8 cellular contexts compared by ENCODE assay signal in genomic region chr17:76540381-76541300, GRCh38. TPM values are rescaled to one million over a fixed set of nuclear protein-coding genes. Genes with fewer than 3 reads are reported as not detected.
A peak's percentile ranks its signal among the peaks of the same experiment; 100 is the strongest.
DNase-seq lines count a peak whose midpoint lies in the region; ATAC-seq lines count a peak whose summit lies in the region.

No MANE protein-coding gene starts in this region.

- peak overlapping the region; percentile 45 for H3K4me3 ChIP-seq in SJCRH30
- peak overlapping the region; percentile 11 for H3K4me3 ChIP-seq in ectodermal cell (ENCODE audit: insufficient read depth, low read depth, low read length)

- H3K4me1 ChIP-seq in SJCRH30 = peaks cover 44% of the 10 kb centered on the region
- peaks cover 44% of the 10 kb centered on the region for H3K4me1 ChIP-seq in ectodermal cell (ENCODE audit: control insufficient read depth, insufficient read depth, low read length)

- 7 to 8% methylated on average over 27 of the region's 27 CpGs for WGBS in ectodermal cell, 2 experiments

- intact Hi-C loops in activated CD4-positive, alpha-beta memory T cell treated with anti-CD3 and anti-CD28 coated beads for 36 hours (cut with micrococcal nuclease) = no loop called here

- H3K27me3 ChIP-seq in SJCRH30 = no peaks in the 10 kb centered on the region
- H3K27me3 ChIP-seq in ectodermal cell (ENCODE audit: control insufficient read depth, insufficient read depth, low read length, poor library complexity, severe bottlenecking) = peaks cover 57% of the 10 kb centered on the region

- H3K9me3 Mint-ChIP-seq in activated CD4-positive, alpha-beta memory T cell treated with anti-CD3 and anti-CD28 coated beads for 36 hours = no peaks in the 10 kb centered on the region
- no peaks in the 10 kb centered on the region for H3K9me3 Mint-ChIP-seq in activated CD4-positive, alpha-beta memory T cell treated with anti-CD3 and anti-CD28 coated beads, Interleukin-2, amount 10 ng/mL, durations not matched to agents 7 days and 5 days
- H3K9me3 Mint-ChIP-seq in stimulated activated memory B cell treated with anti-CD40 and anti-IgM and Interleukin-4, amounts not matched to agents 10 μg/mL and 1 μg/mL and 100 μg/mL, for 72 hours = no peaks in the 10 kb centered on the region

- no peaks in the 10 kb centered on the region for H3K36me3 Mint-ChIP-seq in activated CD4-positive, alpha-beta memory T cell treated with anti-CD3 and anti-CD28 coated beads for 36 hours
- H3K36me3 Mint-ChIP-seq in activated CD4-positive, alpha-beta memory T cell treated with anti-CD3 and anti-CD28 coated beads, Interleukin-2, amount 10 ng/mL, durations not matched to agents 7 days and 5 days (ENCODE audit: low read depth) = no peaks in the 10 kb centered on the region
- H3K36me3 Mint-ChIP-seq in stimulated activated memory B cell treated with anti-CD40 and anti-IgM and Interleukin-4, amounts not matched to agents 10 μg/mL and 1 μg/mL and 100 μg/mL, for 72 hours = no peaks in the 10 kb centered on the region

- H3K36me3 ChIP-seq in SJCRH30 (no peaks in the 10 kb centered on the region), ectodermal cell (ENCODE audit: control insufficient read depth, insufficient read depth, low read length) (no peaks in the 10 kb centered on the region)

- peak; percentile 56 for ATAC-seq in stimulated activated memory B cell treated with anti-CD40 and anti-IgM and Interleukin-4, amounts not matched to agents 10 μg/mL and 1 μg/mL and 100 μg/mL, for 72 hours
- ATAC-seq in HG03442 (IDR thresholded peaks at IDR 0.05; ENCODE audit: unreplicated experiment) = no peak

- H3K27ac ChIP-seq in SJCRH30 (peak overlapping the region; percentile 1; the same call in 1 of the 2 replicates), ectodermal cell (ENCODE audit: insufficient read depth, low read depth, low read length, poor library complexity, severe bottlenecking) (no peak overlapping the region)

- no peak overlapping the region for H3K27ac Mint-ChIP-seq in activated CD4-positive, alpha-beta memory T cell treated with anti-CD3 and anti-CD28 coated beads for 36 hours
- H3K27ac Mint-ChIP-seq in activated CD4-positive, alpha-beta memory T cell treated with anti-CD3 and anti-CD28 coated beads, Interleukin-2, amount 10 ng/mL, durations not matched to agents 7 days and 5 days = no peak overlapping the region
- no peak overlapping the region for H3K27ac Mint-ChIP-seq in stimulated activated memory B cell treated with anti-CD40 and anti-IgM and Interleukin-4, amounts not matched to agents 10 μg/mL and 1 μg/mL and 100 μg/mL, for 72 hours

- peaks cover 42% of the 10 kb centered on the region for H3K27me3 Mint-ChIP-seq in activated CD4-positive, alpha-beta memory T cell treated with anti-CD3 and anti-CD28 coated beads for 36 hours
- peaks cover 48% of the 10 kb centered on the region for H3K27me3 Mint-ChIP-seq in activated CD4-positive, alpha-beta memory T cell treated with anti-CD3 and anti-CD28 coated beads, Interleukin-2, amount 10 ng/mL, durations not matched to agents 7 days and 5 days
- H3K27me3 Mint-ChIP-seq in stimulated activated memory B cell treated with anti-CD40 and anti-IgM and Interleukin-4, amounts not matched to agents 10 μg/mL and 1 μg/mL and 100 μg/mL, for 72 hours = peaks cover 33% of the 10 kb centered on the region

- no peak overlapping the region for H3K4me3 Mint-ChIP-seq in activated CD4-positive, alpha-beta memory T cell treated with anti-CD3 and anti-CD28 coated beads for 36 hours
- H3K4me3 Mint-ChIP-seq in activated CD4-positive, alpha-beta memory T cell treated with anti-CD3 and anti-CD28 coated beads, Interleukin-2, amount 10 ng/mL, durations not matched to agents 7 days and 5 days = no peak overlapping the region
- no peak overlapping the region for H3K4me3 Mint-ChIP-seq in stimulated activated memory B cell treated with anti-CD40 and anti-IgM and Interleukin-4, amounts not matched to agents 10 μg/mL and 1 μg/mL and 100 μg/mL, for 72 hours

- no peaks in the 10 kb centered on the region for H3K4me1 Mint-ChIP-seq in activated CD4-positive, alpha-beta memory T cell treated with anti-CD3 and anti-CD28 coated beads for 36 hours (ENCODE audit: low read depth)
- H3K4me1 Mint-ChIP-seq in activated CD4-positive, alpha-beta memory T cell treated with anti-CD3 and anti-CD28 coated beads, Interleukin-2, amount 10 ng/mL, durations not matched to agents 7 days and 5 days = peaks cover 3% of the 10 kb centered on the region
- H3K4me1 Mint-ChIP-seq in stimulated activated memory B cell treated with anti-CD40 and anti-IgM and Interleukin-4, amounts not matched to agents 10 μg/mL and 1 μg/mL and 100 μg/mL, for 72 hours = peaks cover 23% of the 10 kb centered on the region

- CTCF ChIA-PET in activated CD4-positive, alpha-beta memory T cell treated with anti-CD3 and anti-CD28 coated beads for 36 hours (lab: Charles Lee) = interaction anchor here (1.1 to 1.9 kb wide), 3 partner anchors 17 to 83 kb away, joined by 3 to 9 read pairs (median 5); no protein-coding TSS in a partner anchor
- CTCF ChIA-PET in activated CD4-positive, alpha-beta memory T cell treated with anti-CD3 and anti-CD28 coated beads, Interleukin-2, amount 10 ng/mL, durations not matched to agents 7 days and 5 days (lab: Charles Lee) = interaction anchor here (0.8 to 3.2 kb wide), 4 partner anchors 16 to 83 kb away, joined by 3 to 13 read pairs (median 6); no protein-coding TSS in a partner anchor

- POLR2A ChIA-PET in activated CD4-positive, alpha-beta memory T cell treated with anti-CD3 and anti-CD28 coated beads for 36 hours (lab: Charles Lee) = no interaction called here
- POLR2A ChIA-PET in activated CD4-positive, alpha-beta memory T cell treated with anti-CD3 and anti-CD28 coated beads, Interleukin-2, amount 10 ng/mL, durations not matched to agents 7 days and 5 days (lab: Charles Lee) = interaction anchor here (1.3 kb wide), 1 partner anchor 9 kb away, joined by 3 read pairs; no protein-coding TSS in a partner anchor

- H3K9me3 ChIP-seq in SJCRH30 (replicated peaks) (no peaks in the 10 kb centered on the region), ectodermal cell (ENCODE audit: control insufficient read depth, low read length) (no peaks in the 10 kb centered on the region)

- peak; percentile 53 for DNase-seq in activated CD4-positive, alpha-beta memory T cell treated with anti-CD3 and anti-CD28 coated beads for 36 hours
- DNase-seq in activated CD4-positive, alpha-beta memory T cell treated with anti-CD3 and anti-CD28 coated beads, Interleukin-2, amount 10 ng/mL, durations not matched to agents 7 days and 5 days = no peak
- DNase-seq in MV-4-11 (lab: John Stamatoyannopoulos, UW) (peak; percentile 82), SJCRH30 (peak; percentile 99 to 100), left kidney (ENCODE audit: low read depth, low spot score) (peak; percentile 99)

RNA-seq across cellular contexts. Expression of gene PRCD, which starts 0.8 kb away (rescaled TPM):
- total RNA-seq in activated CD4-positive, alpha-beta memory T cell treated with anti-CD3 and anti-CD28 coated beads for 36 hours = not detected
- not detected for total RNA-seq in activated CD4-positive, alpha-beta memory T cell treated with anti-CD3 and anti-CD28 coated beads, Interleukin-2, amount 10 ng/mL, durations not matched to agents 7 days and 5 days
- total RNA-seq in SJCRH30 (2014; rRNA removed; shearing (Covaris generic)) = 2.1 and 3.4 TPM in 2 replicates
- polyA plus RNA-seq in ectodermal cell (2013, experiment 1 of 4) = not detected
- 0.27 TPM for polyA plus RNA-seq in ectodermal cell (2013, experiment 2 of 4)
- 0.85 TPM for polyA plus RNA-seq in ectodermal cell (2013, experiment 3 of 4)
- polyA plus RNA-seq in ectodermal cell (2013, experiment 4 of 4) = 0.57 TPM

RNA-seq across cellular contexts. Expression of gene CYGB, which starts 3.1 kb away (rescaled TPM):
- not detected for total RNA-seq in activated CD4-positive, alpha-beta memory T cell treated with anti-CD3 and anti-CD28 coated beads for 36 hours
- not detected for total RNA-seq in activated CD4-positive, alpha-beta memory T cell treated with anti-CD3 and anti-CD28 coated beads, Interleukin-2, amount 10 ng/mL, durations not matched to agents 7 days and 5 days
- total RNA-seq in SJCRH30 (2014; rRNA removed; shearing (Covaris generic)) = not detected in 2 replicates
- polyA plus RNA-seq in ectodermal cell (2013, experiment 1 of 4) = 0.61 TPM
- 0.73 TPM for polyA plus RNA-seq in ectodermal cell (2013, experiment 2 of 4)
- polyA plus RNA-seq in ectodermal cell (2013, experiment 3 of 4) = 1.4 TPM
- polyA plus RNA-seq in ectodermal cell (2013, experiment 4 of 4) = 1.4 TPM

RNA-seq across cellular contexts. Expression of gene RHBDF2, which starts 39.4 kb away (rescaled TPM):
- 10 to 100 TPM; 28.9 to 30.0 TPM for total RNA-seq in activated CD4-positive, alpha-beta memory T cell treated with anti-CD3 and anti-CD28 coated beads for 36 hours
- total RNA-seq in activated CD4-positive, alpha-beta memory T cell treated with anti-CD3 and anti-CD28 coated beads, Interleukin-2, amount 10 ng/mL, durations not matched to agents 7 days and 5 days = 10 to 100 TPM; 33.2 to 33.8 TPM
- 2.4 and 2.5 TPM in 2 replicates for total RNA-seq in SJCRH30 (2014; rRNA removed; shearing (Covaris generic))
- 6.6 TPM for polyA plus RNA-seq in ectodermal cell (2013, experiment 1 of 4)
- polyA plus RNA-seq in ectodermal cell (2013, experiment 2 of 4) = 9.4 TPM
- 4.8 TPM for polyA plus RNA-seq in ectodermal cell (2013, experiment 3 of 4)
- polyA plus RNA-seq in ectodermal cell (2013, experiment 4 of 4) = 5.3 TPM

RNA-seq across cellular contexts. Expression of gene ST6GALNAC2, which starts 45.0 kb away (rescaled TPM):
- total RNA-seq in activated CD4-positive, alpha-beta memory T cell treated with anti-CD3 and anti-CD28 coated beads for 36 hours = under 1 TPM; 0.19 to 0.51 TPM
- total RNA-seq in activated CD4-positive, alpha-beta memory T cell treated with anti-CD3 and anti-CD28 coated beads, Interleukin-2, amount 10 ng/mL, durations not matched to agents 7 days and 5 days = under 1 TPM; 0.25 to 0.65 TPM
- 0.20 TPM in 1 of 2 replicates, not detected in the other for total RNA-seq in SJCRH30 (2014; rRNA removed; shearing (Covaris generic))
- 1.7 TPM for polyA plus RNA-seq in ectodermal cell (2013, experiment 1 of 4)
- polyA plus RNA-seq in ectodermal cell (2013, experiment 2 of 4) = 1.9 TPM
- polyA plus RNA-seq in ectodermal cell (2013, experiment 3 of 4) = 0.91 TPM
- 0.93 TPM for polyA plus RNA-seq in ectodermal cell (2013, experiment 4 of 4)
